Comparison of ENCODE assay signal across 9 cellular contexts in genomic region chr17:82296511-82297279, GRCh38. TPM values are rescaled to one million over a fixed set of nuclear protein-coding genes. Genes with fewer than 3 reads are reported as not detected.
DNase-seq lines count a peak whose midpoint lies in the region; ATAC-seq and TF ChIP-seq lines count a peak whose summit lies in the region.
"Had no signal": no experiment of that assay in that cellular context is flagged by ENCODE, and none has a peak within 500 bp of the region (broad histone marks: within the 10 kb centered on the region; RNA-seq: fewer than 3 reads in every experiment).

No MANE protein-coding gene starts in this region.

- no peaks in the 10 kb centered on the region for H3K27me3 ChIP-seq in thoracic aorta (replicated peaks; ENCODE audit: insufficient read depth)

- no peaks in the 10 kb centered on the region for H3K9me3 Mint-ChIP-seq in activated CD4-positive, alpha-beta T cell treated with anti-CD3 and anti-CD28 coated beads, Interleukin-2, amount 10 ng/mL, durations not matched to agents 7 days and 5 days
- no peaks in the 10 kb centered on the region for H3K9me3 Mint-ChIP-seq in activated CD8-positive, alpha-beta T cell treated with anti-CD3 and anti-CD28 coated beads for 36 hours

- DNase-seq in activated CD4-positive, alpha-beta T cell treated with anti-CD3 and anti-CD28 coated beads, Interleukin-2, amount 10 ng/mL, durations not matched to agents 7 days and 5 days = no peak
- no peak for DNase-seq in activated CD4-positive, alpha-beta T cell treated with anti-CD3 and anti-CD28 coated beads for 48 hours
- no peak for DNase-seq in activated CD8-positive, alpha-beta T cell treated with anti-CD3 and anti-CD28 coated beads for 36 hours
- DNase-seq in iris pigment epithelial cell (ENCODE audit: low read depth) (peak; percentile 20), thoracic aorta (ENCODE audit: low spot score) (no peak), mucosa of gallbladder (ENCODE audit: low spot score) (no peak), hypothalamus (lab: John Stamatoyannopoulos, UW) (no peak), activated gamma-delta T cell (lab: John Stamatoyannopoulos, UW) (no peak)

- H3K36me3 Mint-ChIP-seq in activated CD4-positive, alpha-beta T cell treated with anti-CD3 and anti-CD28 coated beads, Interleukin-2, amount 10 ng/mL, durations not matched to agents 7 days and 5 days (ENCODE audit: low read depth) = peaks cover 2% of the 10 kb centered on the region
- H3K36me3 Mint-ChIP-seq in activated CD8-positive, alpha-beta T cell treated with anti-CD3 and anti-CD28 coated beads for 36 hours (ENCODE audit: low read depth) = peaks cover 5% of the 10 kb centered on the region

- ATAC-seq in activated CD8-positive, alpha-beta T cell treated with anti-CD3 and anti-CD28 coated beads for 36 hours = no peak
- no peak for ATAC-seq in thoracic aorta (ENCODE audit: insufficient number of reproducible peaks, low FRiP score, low read depth)

- H3K9me3 ChIP-seq in thoracic aorta = no peaks in the 10 kb centered on the region

- peak overlapping the region; percentile 72 to 78 for H3K27ac ChIP-seq in thoracic aorta

- intact Hi-C loops in activated CD8-positive, alpha-beta T cell treated with anti-CD3 and anti-CD28 coated beads for 36 hours (cut with micrococcal nuclease) = no loop called here

- peak overlapping the region; percentile 90 for H3K4me3 Mint-ChIP-seq in activated CD4-positive, alpha-beta T cell treated with anti-CD3 and anti-CD28 coated beads, Interleukin-2, amount 10 ng/mL, durations not matched to agents 7 days and 5 days
- peak overlapping the region; percentile 90 for H3K4me3 Mint-ChIP-seq in activated CD8-positive, alpha-beta T cell treated with anti-CD3 and anti-CD28 coated beads for 36 hours

- peak overlapping the region; percentile 69 for H3K4me3 ChIP-seq in thoracic aorta

- POLR2A ChIA-PET in activated CD4-positive, alpha-beta T cell treated with anti-CD3 and anti-CD28 coated beads, Interleukin-2, amount 10 ng/mL, durations not matched to agents 7 days and 5 days (lab: Charles Lee) = interaction anchor here (0.8 kb wide), 1 partner anchor 20 kb away, joined by 4 read pairs; no protein-coding TSS in a partner anchor
- POLR2A ChIA-PET in activated CD8-positive, alpha-beta T cell treated with anti-CD3 and anti-CD28 coated beads for 36 hours (lab: Charles Lee) = interaction anchor here (0.7 to 11.5 kb wide), 14 partner anchors 9 to 200 kb away, joined by 3 to 227 read pairs (median 8); partner anchors contain the start of genes CD7, CSNK1D, HEXD and SLC16A3

- H3K4me1 ChIP-seq in thoracic aorta (ENCODE audit: control insufficient read depth in 1 of 2, low read depth in 2 of 2) = peaks cover 14 to 52% of the 10 kb centered on the region in 2 donors

- no peaks in the 10 kb centered on the region for H3K27me3 Mint-ChIP-seq in activated CD4-positive, alpha-beta T cell treated with anti-CD3 and anti-CD28 coated beads, Interleukin-2, amount 10 ng/mL, durations not matched to agents 7 days and 5 days
- no peaks in the 10 kb centered on the region for H3K27me3 Mint-ChIP-seq in activated CD8-positive, alpha-beta T cell treated with anti-CD3 and anti-CD28 coated beads for 36 hours

- H3K4me1 Mint-ChIP-seq in activated CD4-positive, alpha-beta T cell treated with anti-CD3 and anti-CD28 coated beads, Interleukin-2, amount 10 ng/mL, durations not matched to agents 7 days and 5 days = peaks cover 76% of the 10 kb centered on the region
- H3K4me1 Mint-ChIP-seq in activated CD8-positive, alpha-beta T cell treated with anti-CD3 and anti-CD28 coated beads for 36 hours (ENCODE audit: low read depth) = peaks cover 69% of the 10 kb centered on the region

- peak overlapping the region; percentile 100 for H3K27ac Mint-ChIP-seq in activated CD4-positive, alpha-beta T cell treated with anti-CD3 and anti-CD28 coated beads, Interleukin-2, amount 10 ng/mL, durations not matched to agents 7 days and 5 days
- H3K27ac Mint-ChIP-seq in activated CD8-positive, alpha-beta T cell treated with anti-CD3 and anti-CD28 coated beads for 36 hours = peak overlapping the region; percentile 100

- no peaks in the 10 kb centered on the region for H3K36me3 ChIP-seq in thoracic aorta

- TF ChIP-seq CTCF in activated CD8-positive, alpha-beta T cell treated with anti-CD3 and anti-CD28 coated beads for 36 hours (IDR thresholded peaks at IDR 0.05) = no peak
- no peak for TF ChIP-seq CTCF in thoracic aorta (IDR thresholded peaks at IDR 0.05)

- CTCF ChIA-PET in activated CD4-positive, alpha-beta T cell treated with anti-CD3 and anti-CD28 coated beads, Interleukin-2, amount 10 ng/mL, durations not matched to agents 7 days and 5 days (lab: Charles Lee) = interaction anchor here (0.8 to 2.8 kb wide), 10 partner anchors 13 to 266 kb away, joined by 3 to 11 read pairs (median 4); no protein-coding TSS in a partner anchor
- CTCF ChIA-PET in activated CD8-positive, alpha-beta T cell treated with anti-CD3 and anti-CD28 coated beads for 36 hours (lab: Charles Lee) = interaction anchor here (2.3 to 8.4 kb wide), 4 partner anchors 9 to 61 kb away, joined by 8 to 68 read pairs (median 29); partner anchors contain the start of gene CD7

RNA-seq across cellular contexts. Expression of gene CD7, which starts 20.7 kb away (rescaled TPM):
- total RNA-seq in activated CD4-positive, alpha-beta T cell treated with anti-CD3 and anti-CD28 coated beads, Interleukin-2, amount 10 ng/mL, durations not matched to agents 7 days and 5 days = 100 to 1,000 TPM; 285 to 292 TPM
- 100 to 1,000 TPM; 289 to 292 TPM for total RNA-seq in activated CD8-positive, alpha-beta T cell treated with anti-CD3 and anti-CD28 coated beads for 36 hours
- total RNA-seq in thoracic aorta = 1 to 10 TPM; 3.0 to 3.5 TPM
- 12.0 TPM for total RNA-seq in mucosa of gallbladder
- total RNA-seq: Daoy had no signal

RNA-seq across cellular contexts. Expression of gene CSNK1D, which starts 23.2 kb away (rescaled TPM):
- total RNA-seq in activated CD4-positive, alpha-beta T cell treated with anti-CD3 and anti-CD28 coated beads, Interleukin-2, amount 10 ng/mL, durations not matched to agents 7 days and 5 days = 100 to 1,000 TPM; 115 to 142 TPM
- 10 to 100 TPM; 90.6 to 97.0 TPM for total RNA-seq in activated CD8-positive, alpha-beta T cell treated with anti-CD3 and anti-CD28 coated beads for 36 hours
- 10 to 100 TPM; 69.5 to 71.9 TPM for total RNA-seq in thoracic aorta
- 161 TPM for total RNA-seq in mucosa of gallbladder

RNA-seq across cellular contexts. Expression of gene SECTM1, which starts 36.9 kb away (rescaled TPM):
- total RNA-seq in activated CD4-positive, alpha-beta T cell treated with anti-CD3 and anti-CD28 coated beads, Interleukin-2, amount 10 ng/mL, durations not matched to agents 7 days and 5 days = 10 to 100 TPM; 16.4 TPM
- total RNA-seq in activated CD8-positive, alpha-beta T cell treated with anti-CD3 and anti-CD28 coated beads for 36 hours = under 1 TPM; 0.45 to 0.50 TPM
- total RNA-seq in thoracic aorta = 10 to 100 TPM; 16.7 to 32.2 TPM
- 8.5 TPM for total RNA-seq in mucosa of gallbladder

Comparison
In these comparisons a context has a peak if more than half of its experiments do, and no peak if none do; other contexts are left out.
1. RNA of gene CD7, which starts 20.7 kb away (total RNA-seq): 289 to 292 TPM in activated CD8-positive, alpha-beta T cell treated with anti-CD3 and anti-CD28 coated beads for 36 hours and 285 to 292 TPM in activated CD4-positive, alpha-beta T cell treated with anti-CD3 and anti-CD28 coated beads, Interleukin-2, amount 10 ng/mL, durations not matched to agents 7 days and 5 days; 12.0 TPM in mucosa of gallbladder (single experiment) and 3.0 to 3.5 TPM in thoracic aorta; every median in the first group is over 10 times any median in the second.